14 cellular contexts compared by ENCODE assay signal in genomic region chr6:7593234-7593633, GRCh38.
"Had no signal": no experiment of that assay in that cellular context is flagged by ENCODE, and none has a peak within 500 bp of the region (broad histone marks: within the 10 kb centered on the region; RNA-seq: fewer than 3 reads in every experiment).

No MANE protein-coding gene starts in this region.

- H3K4me1 ChIP-seq: colonic mucosa had no signal

- H3K9me3 ChIP-seq: adrenal gland, colonic mucosa had no signal

- ATAC-seq: esophagus mucosa, T-cell had no signal

- H3K4me3 ChIP-seq: adrenal gland, colonic mucosa, hepatocyte had no signal

- H3K27me3 ChIP-seq: adrenal gland, colonic mucosa, hepatocyte had no signal

- H2AFZ ChIP-seq: hepatocyte, parathyroid adenoma had no signal

- H3K27ac ChIP-seq: adrenal gland, colonic mucosa, hepatocyte, parathyroid adenoma had no signal

- H3K9ac ChIP-seq: parathyroid adenoma had no signal

- DNase-seq: activated CD4-positive, alpha-beta T cell treated with anti-CD3 and anti-CD28 coated beads, Interleukin-2, amount 50 U/mL, for 48 hours; activated CD4-positive, CD25-positive, alpha-beta regulatory T cell treated with anti-CD3 and anti-CD28 coated beads, Interleukin-2, amount 50 U/mL, for 72 hours; activated naive CD4-positive, alpha-beta T cell treated with anti-CD3 and anti-CD28 coated beads, Interleukin-2, amount 10 ng/mL, durations not matched to agents 7 days and 5 days; activated T-cell treated with anti-CD3 and anti-CD28 coated beads, Interleukin-2, amount 50 U/mL, for 1 hour; adrenal gland; caudate nucleus; colonic mucosa; midbrain; stimulated activated CD4-positive, alpha-beta T cell treated with anti-CD3 and anti-CD28 coated beads, Interleukin-12 subunit alpha, Interleukin-12 subunit beta, amount 100 ng/mL, for 4 hours; stimulated activated CD4-positive, alpha-beta T cell treated with anti-CD3 and anti-CD28 coated beads, Interleukin-2, amount 100 ng/mL, for 24 hours; T-cell had no signal
